Comparison of ENCODE assay signal across 1 cellular context in the genomic region with DNA sequence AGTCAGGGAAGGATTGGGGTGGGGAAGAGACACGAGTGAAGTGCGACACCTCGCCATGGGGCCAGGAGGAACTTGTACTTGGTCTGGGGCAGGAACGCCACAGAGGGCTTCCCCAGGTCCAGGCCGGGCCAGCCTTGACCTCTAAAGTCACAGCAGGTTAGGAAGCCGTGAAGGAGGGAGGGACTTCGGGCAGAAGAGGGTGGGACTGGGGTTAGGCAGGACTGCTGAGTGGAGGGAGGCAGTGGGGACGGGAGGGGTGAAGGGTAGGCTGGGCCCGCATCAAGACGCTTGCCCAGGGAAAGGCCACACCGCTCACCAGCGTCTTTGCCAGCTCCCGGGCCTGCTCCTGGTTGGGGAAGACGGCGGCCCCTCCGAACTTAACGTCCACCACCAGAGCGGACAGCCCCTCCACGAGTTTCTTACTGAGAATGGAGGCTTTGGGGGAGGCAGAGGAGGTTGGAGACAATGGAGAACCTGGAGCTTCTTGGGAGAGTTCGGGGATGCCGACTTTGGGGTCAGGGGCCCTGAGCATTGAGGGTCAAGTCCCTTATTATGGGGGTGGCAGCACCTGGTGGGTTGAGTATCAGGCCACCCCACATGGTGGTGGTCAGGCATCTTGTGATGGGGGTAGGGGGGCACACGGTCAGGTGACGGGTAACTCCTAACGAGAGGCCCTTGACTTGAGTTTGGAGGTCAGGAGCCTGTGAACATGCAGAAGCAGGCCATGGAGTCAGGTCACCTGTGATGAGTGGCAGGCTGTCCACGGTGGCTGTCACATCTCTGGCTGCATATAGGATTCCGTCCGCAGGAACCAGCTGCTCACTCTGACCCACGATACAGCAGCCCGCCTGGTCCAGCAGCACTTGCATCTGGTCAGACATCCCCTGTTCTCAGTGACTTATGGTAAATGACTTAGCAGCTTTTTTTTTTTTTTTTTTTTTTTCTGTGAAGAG.
TF ChIP-seq lines count a peak whose summit lies in the region.

No MANE protein-coding gene starts in this region.

TF ChIP-seq in HepG2, 621 proteins besides CTCF, POLR2A, EP300 and RAD21 (continued from another document and continues in another):
- TF ChIP-seq FOXO4 (CRISPR knock-in tag; conservative IDR thresholded peaks at IDR 0.05) (no peak), NFE2L2 (IDR thresholded peaks at IDR 0.05; ENCODE audit: low read length) (no peak), PPARG (CRISPR knock-in tag; conservative IDR thresholded peaks at IDR 0.05) (no peak), ZNF512 (CRISPR knock-in tag; IDR thresholded peaks at IDR 0.05) (no peak), MATR3 (CRISPR knock-in tag; IDR thresholded peaks at IDR 0.05) (no peak), ZNF670 (CRISPR knock-in tag; IDR thresholded peaks at IDR 0.05; ENCODE audit: borderline replicate concordance) (no peak), ADNP (CRISPR knock-in tag; IDR thresholded peaks at IDR 0.05) (no peak), ZNF598 (CRISPR knock-in tag; IDR thresholded peaks at IDR 0.05; ENCODE audit: borderline replicate concordance) (no peak), FOXK1 (CRISPR knock-in tag; IDR thresholded peaks at IDR 0.05; ENCODE audit: borderline replicate concordance, low read depth) (no peak), IRF9 (CRISPR knock-in tag; IDR thresholded peaks at IDR 0.05; ENCODE audit: borderline replicate concordance) (no peak), ETV5 (CRISPR knock-in tag; IDR thresholded peaks at IDR 0.05; ENCODE audit: borderline replicate concordance) (0 out of 2 replicates have a peak, but pooled peaks have one; percentile 31), PAXIP1 (CRISPR knock-in tag; conservative IDR thresholded peaks at IDR 0.05) (no peak; the same call in 1 of the 2 replicates), SAFB2 (CRISPR knock-in tag; IDR thresholded peaks at IDR 0.05; ENCODE audit: borderline replicate concordance, low read depth) (no peak), FOSL2 (CRISPR knock-in tag; IDR thresholded peaks at IDR 0.05) (peak; percentile 8; the same call in 1 of the 2 replicates), IRF1 (CRISPR knock-in tag; IDR thresholded peaks at IDR 0.05; ENCODE audit: low read depth) (no peak), HNRNPUL1 (IDR thresholded peaks at IDR 0.05; ENCODE audit: low read depth, low read length) (no peak), SIX4 (CRISPR knock-in tag; IDR thresholded peaks at IDR 0.05) (no peak), NAIF1 (CRISPR knock-in tag; IDR thresholded peaks at IDR 0.05; ENCODE audit: borderline replicate concordance) (no peak), ZNF713 (CRISPR knock-in tag; IDR thresholded peaks at IDR 0.05) (no peak), TERF1 (CRISPR knock-in tag; IDR thresholded peaks at IDR 0.05) (no peak), TEAD3 (CRISPR knock-in tag; optimal IDR thresholded peaks at IDR 0.05; ENCODE audit: borderline replicate concordance) (peak; percentile 59), SOX5 (CRISPR knock-in tag; IDR thresholded peaks at IDR 0.05; ENCODE audit: borderline replicate concordance) (peak; percentile 46; the same call in 1 of the 2 replicates), TAF15 (IDR thresholded peaks at IDR 0.05; ENCODE audit: low read depth, low read length, poor library complexity, severe bottlenecking) (no peak), SMAD1 (CRISPR knock-in tag; IDR thresholded peaks at IDR 0.05; ENCODE audit: borderline replicate concordance, low read depth) (no peak), SRSF9 (IDR thresholded peaks at IDR 0.05; ENCODE audit: borderline replicate concordance, insufficient read depth, low read depth, low read length, poor library complexity, severe bottlenecking) (no peak), ZNF768 (CRISPR knock-in tag; IDR thresholded peaks at IDR 0.05) (no peak; the same call in 1 of the 2 replicates), ZNF460 (CRISPR knock-in tag; IDR thresholded peaks at IDR 0.05; ENCODE audit: borderline replicate concordance) (no peak), REPIN1 (CRISPR knock-in tag; IDR thresholded peaks at IDR 0.05; ENCODE audit: borderline replicate concordance, low read depth) (no peak), RFX5 (IDR thresholded peaks at IDR 0.05; ENCODE audit: low read depth, low read length) (no peak), SP140L (CRISPR knock-in tag; IDR thresholded peaks at IDR 0.05; ENCODE audit: borderline replicate concordance) (no peak), MED1 (CRISPR knock-in tag; IDR thresholded peaks at IDR 0.05) (no peak), ZNF720 (CRISPR knock-in tag; IDR thresholded peaks at IDR 0.05) (no peak), SRF (IDR thresholded peaks at IDR 0.05; ENCODE audit: low read depth, low read length) (no peak), MAFK (conservative IDR thresholded peaks at IDR 0.05 in 1 of 2, IDR thresholded peaks at IDR 0.05 in 1 of 2; ENCODE audit: low read length in 2 of 2) (0 out of 4 replicates have a peak, but pooled peaks of 1 of the 2 experiments have one; percentile 0)
- TF ChIP-seq, protein P1, sequence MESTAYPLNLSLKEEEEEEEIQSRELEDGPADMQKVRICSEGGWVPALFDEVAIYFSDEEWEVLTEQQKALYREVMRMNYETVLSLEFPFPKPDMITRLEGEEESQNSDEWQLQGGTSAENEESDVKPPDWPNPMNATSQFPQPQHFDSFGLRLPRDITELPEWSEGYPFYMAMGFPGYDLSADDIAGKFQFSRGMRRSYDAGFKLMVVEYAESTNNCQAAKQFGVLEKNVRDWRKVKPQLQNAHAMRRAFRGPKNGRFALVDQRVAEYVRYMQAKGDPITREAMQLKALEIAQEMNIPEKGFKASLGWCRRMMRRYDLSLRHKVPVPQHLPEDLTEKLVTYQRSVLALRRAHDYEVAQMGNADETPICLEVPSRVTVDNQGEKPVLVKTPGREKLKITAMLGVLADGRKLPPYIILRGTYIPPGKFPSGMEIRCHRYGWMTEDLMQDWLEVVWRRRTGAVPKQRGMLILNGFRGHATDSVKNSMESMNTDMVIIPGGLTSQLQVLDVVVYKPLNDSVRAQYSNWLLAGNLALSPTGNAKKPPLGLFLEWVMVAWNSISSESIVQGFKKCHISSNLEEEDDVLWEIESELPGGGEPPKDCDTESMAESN (CRISPR knock-in tag; conservative IDR thresholded peaks at IDR 0.05) = no peak
- TF ChIP-seq, protein P2, sequence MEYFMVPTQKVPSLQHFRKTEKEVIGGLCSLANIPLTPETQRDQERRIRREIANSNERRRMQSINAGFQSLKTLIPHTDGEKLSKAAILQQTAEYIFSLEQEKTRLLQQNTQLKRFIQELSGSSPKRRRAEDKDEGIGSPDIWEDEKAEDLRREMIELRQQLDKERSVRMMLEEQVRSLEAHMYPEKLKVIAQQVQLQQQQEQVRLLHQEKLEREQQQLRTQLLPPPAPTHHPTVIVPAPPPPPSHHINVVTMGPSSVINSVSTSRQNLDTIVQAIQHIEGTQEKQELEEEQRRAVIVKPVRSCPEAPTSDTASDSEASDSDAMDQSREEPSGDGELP (IDR thresholded peaks at IDR 0.05; ENCODE audit: borderline replicate concordance, low read depth) = no peak
- TF ChIP-seq, protein P3, sequence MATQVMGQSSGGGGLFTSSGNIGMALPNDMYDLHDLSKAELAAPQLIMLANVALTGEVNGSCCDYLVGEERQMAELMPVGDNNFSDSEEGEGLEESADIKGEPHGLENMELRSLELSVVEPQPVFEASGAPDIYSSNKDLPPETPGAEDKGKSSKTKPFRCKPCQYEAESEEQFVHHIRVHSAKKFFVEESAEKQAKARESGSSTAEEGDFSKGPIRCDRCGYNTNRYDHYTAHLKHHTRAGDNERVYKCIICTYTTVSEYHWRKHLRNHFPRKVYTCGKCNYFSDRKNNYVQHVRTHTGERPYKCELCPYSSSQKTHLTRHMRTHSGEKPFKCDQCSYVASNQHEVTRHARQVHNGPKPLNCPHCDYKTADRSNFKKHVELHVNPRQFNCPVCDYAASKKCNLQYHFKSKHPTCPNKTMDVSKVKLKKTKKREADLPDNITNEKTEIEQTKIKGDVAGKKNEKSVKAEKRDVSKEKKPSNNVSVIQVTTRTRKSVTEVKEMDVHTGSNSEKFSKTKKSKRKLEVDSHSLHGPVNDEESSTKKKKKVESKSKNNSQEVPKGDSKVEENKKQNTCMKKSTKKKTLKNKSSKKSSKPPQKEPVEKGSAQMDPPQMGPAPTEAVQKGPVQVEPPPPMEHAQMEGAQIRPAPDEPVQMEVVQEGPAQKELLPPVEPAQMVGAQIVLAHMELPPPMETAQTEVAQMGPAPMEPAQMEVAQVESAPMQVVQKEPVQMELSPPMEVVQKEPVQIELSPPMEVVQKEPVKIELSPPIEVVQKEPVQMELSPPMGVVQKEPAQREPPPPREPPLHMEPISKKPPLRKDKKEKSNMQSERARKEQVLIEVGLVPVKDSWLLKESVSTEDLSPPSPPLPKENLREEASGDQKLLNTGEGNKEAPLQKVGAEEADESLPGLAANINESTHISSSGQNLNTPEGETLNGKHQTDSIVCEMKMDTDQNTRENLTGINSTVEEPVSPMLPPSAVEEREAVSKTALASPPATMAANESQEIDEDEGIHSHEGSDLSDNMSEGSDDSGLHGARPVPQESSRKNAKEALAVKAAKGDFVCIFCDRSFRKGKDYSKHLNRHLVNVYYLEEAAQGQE (IDR thresholded peaks at IDR 0.05; ENCODE audit: borderline replicate concordance in 1 of 2, low read depth in 1 of 2, low read length in 2 of 2) = no peak
